Comparison of ENCODE assay signal across 12 cellular contexts in the genomic region with DNA sequence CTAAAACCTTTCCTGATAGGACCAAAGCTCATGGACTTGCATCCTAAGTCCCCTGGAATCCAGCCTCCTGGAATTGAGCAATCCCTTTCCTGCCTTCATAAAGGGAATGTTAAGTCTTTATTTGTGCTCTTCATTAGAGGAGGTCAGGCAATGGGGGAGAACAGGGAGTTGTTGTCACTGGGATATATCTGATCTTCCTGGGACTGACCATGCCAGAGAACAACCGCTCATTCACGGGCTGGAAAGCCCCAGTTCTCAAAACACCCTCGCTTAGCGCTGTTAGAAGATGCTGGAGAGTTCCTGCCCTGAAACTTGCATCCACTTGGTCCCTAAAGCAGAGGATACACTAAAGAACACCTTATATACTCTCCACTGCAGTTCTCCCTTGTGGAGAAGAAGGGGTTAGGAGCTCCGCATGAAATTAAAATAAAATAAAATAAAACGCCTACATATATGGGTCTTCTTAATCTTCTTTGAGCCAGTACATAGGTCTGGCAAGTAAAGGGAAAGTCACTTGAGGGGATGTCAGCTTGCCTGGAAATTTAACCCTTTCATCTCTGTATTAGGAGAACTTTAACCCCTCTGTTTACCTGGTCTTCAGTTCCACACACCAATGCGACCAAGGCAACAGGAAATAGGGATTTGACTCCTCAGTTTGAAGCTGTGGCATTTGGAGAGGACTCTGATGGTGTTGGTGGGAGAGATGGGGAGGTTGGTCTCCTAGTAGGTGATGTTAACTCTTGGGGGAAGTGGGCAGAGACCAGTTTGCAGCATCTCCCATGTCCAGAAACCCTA. TPM values are rescaled to one million over a fixed set of nuclear protein-coding genes. Genes with fewer than 3 reads are reported as not detected.
DNase-seq lines count a peak whose midpoint lies in the region; ATAC-seq and TF ChIP-seq lines count a peak whose summit lies in the region.
"Had no signal": no experiment of that assay in that cellular context is flagged by ENCODE, and none has a peak within 500 bp of the region (broad histone marks: within the 10 kb centered on the region; RNA-seq: fewer than 3 reads in every experiment).

No MANE protein-coding gene starts in this region.

- H3K79me2 ChIP-seq in Karpas-422 (ENCODE audit: low read length): no peaks in the 10 kb centered on the region

- peaks cover 66% of the 10 kb centered on the region for H3K27me3 Mint-ChIP-seq in nephron progenitor cell (ENCODE audit: low read depth, poor library complexity)

- no peaks in the 10 kb centered on the region for H3K36me3 Mint-ChIP-seq in nephron progenitor cell (ENCODE audit: low read depth)

- H3K9ac ChIP-seq in Karpas-422 (ENCODE audit: low read length): no peak overlapping the region

- H3K4me3 Mint-ChIP-seq in nephron progenitor cell: peak overlapping the region; percentile 78
- H3K4me3 Mint-ChIP-seq: activated T-cell treated with anti-CD3 and anti-CD28 coated beads, Interleukin-2, amount 50 U/mL, for 4 hours had no signal

- TF ChIP-seq CTCF in BE2C (IDR thresholded peaks at IDR 0.05; ENCODE audit: low read depth, low read length): no peak
- no peak for TF ChIP-seq CTCF in cardiac muscle cell (IDR thresholded peaks at IDR 0.05; ENCODE audit: low read depth, low read length)
- TF ChIP-seq CTCF in nephron progenitor cell (IDR thresholded peaks at IDR 0.05): no peak

- no peaks in the 10 kb centered on the region for H3K9me2 ChIP-seq in Karpas-422 (replicated peaks; ENCODE audit: insufficient read depth, low read length)

- H3K27ac Mint-ChIP-seq in nephron progenitor cell: no peak overlapping the region

- H3K4me3 ChIP-seq in BE2C (ENCODE audit: low read depth, low read length): peak overlapping the region; percentile 97
- peak overlapping the region; percentile 60 for H3K4me3 ChIP-seq in cardiac muscle cell
- no peak overlapping the region for H3K4me3 ChIP-seq in Karpas-422 (ENCODE audit: low read length)

- H4K20me1 ChIP-seq in Karpas-422 (ENCODE audit: insufficient read depth, low read depth, low read length): no peaks in the 10 kb centered on the region

- H3K9me3 ChIP-seq in BE2C (no peaks in the 10 kb centered on the region), cardiac muscle cell (ENCODE audit: low read depth) (no peaks in the 10 kb centered on the region), Karpas-422 (ENCODE audit: low read length) (peaks cover 11% of the 10 kb centered on the region)
- H3K9me3 ChIP-seq: transverse colon had no signal

- H3K4me1 ChIP-seq in BE2C: no peaks in the 10 kb centered on the region; the same call in 1 of the 2 replicates
- H3K4me1 ChIP-seq in cardiac muscle cell (ENCODE audit: low read depth): peaks cover 19% of the 10 kb centered on the region
- no peaks in the 10 kb centered on the region for H3K4me1 ChIP-seq in Karpas-422 (ENCODE audit: low read length)

- H3K27ac ChIP-seq in cardiac muscle cell: no peak overlapping the region
- H3K27ac ChIP-seq in Karpas-422 (ENCODE audit: low read length): no peak overlapping the region

- no peak overlapping the region for H3K4me2 ChIP-seq in Karpas-422 (ENCODE audit: low read depth, low read length, poor library complexity, severe bottlenecking)

- H3K27me3 ChIP-seq in BE2C (no peaks in the 10 kb centered on the region), cardiac muscle cell (peaks cover 4% of the 10 kb centered on the region), Karpas-422 (ENCODE audit: low read length) (no peaks in the 10 kb centered on the region)

- no peak for ATAC-seq in HG02623 (IDR thresholded peaks at IDR 0.05; ENCODE audit: unreplicated experiment)
- ATAC-seq: activated T-cell treated with anti-CD3 and anti-CD28 coated beads, Interleukin-2, amount 50 U/mL, for 4 hours had no signal

- DNase-seq in BE2C (peak; percentile 17), amniotic epithelial cell (ENCODE audit: low read depth) (peak; percentile 2), cardiac muscle cell (ENCODE audit: low read depth in 1 of 2, low spot score in 1 of 2) (peak; percentile 21 to 55), nephron progenitor cell (no peak), Karpas-422 (no peak), NCI-H1694 (lab: John Stamatoyannopoulos, UW) (no peak), NOMO-1 treated with DMSO at 0.1 percent for 48 hours (lab: John Stamatoyannopoulos, UW; ENCODE audit: unreplicated experiment) (no peak)
- DNase-seq: activated T-cell treated with anti-CD3 and anti-CD28 coated beads, Interleukin-2, amount 50 U/mL, for 4 hours; NCI-H2171 treated with DMSO at 0.1 percent for 48 hours; transverse colon had no signal

- no peak overlapping the region for H2AFZ ChIP-seq in Karpas-422 (ENCODE audit: low read length)

- H3K4me1 Mint-ChIP-seq in nephron progenitor cell: peaks cover 13% of the 10 kb centered on the region

- no peaks in the 10 kb centered on the region for H3K9me3 Mint-ChIP-seq in nephron progenitor cell

- H3K36me3 ChIP-seq in BE2C (no peaks in the 10 kb centered on the region; the same call in 1 of the 2 replicates), cardiac muscle cell (no peaks in the 10 kb centered on the region), Karpas-422 (ENCODE audit: insufficient read depth, low read length) (no peaks in the 10 kb centered on the region)
- H3K36me3 ChIP-seq: transverse colon had no signal

RNA-seq across cellular contexts. Expression of a gene that starts 1.2 kb away (rescaled TPM):
- polyA plus RNA-seq in BE2C (2012; ENCODE audit: insufficient read depth, insufficient read length, low read depth): 18.6 TPM
- total RNA-seq in cardiac muscle cell: 60.1 and 73.0 TPM in 2 replicates
- polyA plus RNA-seq in cardiac muscle cell: 45.6 and 55.2 TPM in 2 replicates
- total RNA-seq in Karpas-422 (2014; rRNA removed; shearing (Covaris generic); ENCODE audit: low replicate concordance): not detected in 2 replicates
- total RNA-seq: activated T-cell treated with anti-CD3 and anti-CD28 coated beads, Interleukin-2, amount 50 U/mL, for 4 hours; pulmonary artery endothelial cell had no signal

Comparison
In these comparisons a context has a peak if more than half of its experiments do, and no peak if none do; other contexts are left out.
1. DNase-seq: peak in BE2C (single experiment), amniotic epithelial cell (single experiment) and cardiac muscle cell (2 of 2); none in nephron progenitor cell (single experiment), Karpas-422 (single experiment), NCI-H1694 (single experiment) and NOMO-1 treated with DMSO at 0.1 percent for 48 hours (single experiment).
2. RNA of a gene that starts 1.2 kb away (total RNA-seq): 60.1 to 73.0 TPM in cardiac muscle cell; not detected in Karpas-422; every median in the first group is over 10 times any median in the second.